ENCODE assay signal across 25 cellular contexts in the genomic region with DNA sequence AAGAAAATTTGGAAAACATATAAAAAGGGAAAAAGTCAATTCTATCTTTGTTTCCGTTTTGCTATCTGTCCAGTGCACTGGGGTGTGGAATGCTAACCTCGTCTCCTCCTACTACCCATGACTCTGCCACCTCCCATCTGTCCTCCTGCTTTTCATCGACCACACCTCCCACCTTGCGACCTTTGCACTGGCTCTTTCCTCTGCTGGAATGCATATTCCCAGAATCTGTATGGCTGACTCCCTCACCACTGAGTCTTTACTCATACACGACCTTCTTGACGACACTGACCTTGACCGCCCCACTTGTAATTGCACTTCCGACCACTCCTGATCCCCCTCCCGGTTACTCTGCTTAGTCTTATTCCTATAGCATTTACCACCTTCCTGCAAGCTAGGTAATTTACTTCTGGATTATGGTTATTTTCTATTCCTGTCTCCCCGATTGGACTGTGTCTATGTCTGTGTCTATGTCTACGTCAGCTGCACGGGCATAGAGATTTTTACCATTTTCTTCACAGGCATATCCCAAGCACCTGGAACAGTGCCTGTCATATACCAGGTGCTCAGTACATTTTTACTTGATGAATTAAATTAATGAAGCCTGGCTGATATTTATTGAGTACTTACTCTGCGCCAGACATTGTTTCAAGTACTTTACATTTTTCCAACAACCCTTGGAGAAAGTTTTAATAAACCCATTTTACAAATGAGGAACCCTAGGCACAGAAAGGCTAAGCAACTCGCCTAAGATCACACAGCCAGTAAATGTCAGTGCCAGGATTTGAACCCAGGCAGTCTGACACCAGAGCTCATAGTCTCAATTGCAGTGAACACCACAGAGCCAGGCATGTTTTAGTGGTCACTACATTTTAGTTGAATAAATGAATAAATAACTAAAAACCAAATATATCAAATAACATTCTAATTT. TPM values are rescaled to one million over a fixed set of nuclear protein-coding genes. Genes with fewer than 3 reads are reported as not detected.
"Had no signal": no experiment of that assay in that cellular context is flagged by ENCODE, and none has a peak within 500 bp of the region (broad histone marks: within the 10 kb centered on the region; RNA-seq: fewer than 3 reads in every experiment).

No MANE protein-coding gene starts in this region.

- H3K27ac Mint-ChIP-seq: activated CD4-positive, alpha-beta T cell treated with anti-CD3 and anti-CD28 coated beads, Interleukin-2, amount 10 ng/mL, durations not matched to agents 7 days and 5 days; nephron progenitor cell; stimulated activated memory B cell treated with anti-CD40 and anti-IgM and Interleukin-4, amounts not matched to agents 10 μg/mL and 1 μg/mL and 100 μg/mL, for 72 hours; T-helper 2 cell treated with Interferon-gamma antibody and Interleukin-4, amounts not matched to agents 5 μg/mL and 100 μg/mL, for 36 hours had no signal

- DNase-seq: activated CD4-positive, alpha-beta T cell treated with anti-CD3 and anti-CD28 coated beads, Interleukin-2, amount 10 ng/mL, durations not matched to agents 7 days and 5 days; activated CD8-positive, alpha-beta memory T cell treated with anti-CD3 and anti-CD28 coated beads for 24 hours; activated CD8-positive, alpha-beta memory T cell treated with anti-CD3 and anti-CD28 coated beads, Interleukin-2, amount 50 U/mL, for 48 hours; activated effector memory CD4-positive, alpha-beta T cell treated with Interleukin-2 at 50 U/mL for 16 hours; activated naive CD4-positive, alpha-beta T cell treated with anti-CD3 and anti-CD28 coated beads, Interleukin-2, amount 50 U/mL, for 16 hours; activated T-cell treated with anti-CD3 and anti-CD28 coated beads, Interleukin-2, amount 50 U/mL, for 48 hours; aorta; cortex of kidney; effector CD4-positive, alpha-beta T cell; gastrocnemius medialis; head of caudate nucleus; nephron progenitor cell; nucleus accumbens; sigmoid colon; spleen; stimulated activated CD4-positive, alpha-beta T cell treated with anti-CD3 and anti-CD28 coated beads, Interleukin-4, amount 100 ng/mL, for 4 hours; testis; upper lobe of right lung had no signal

- H3K27ac ChIP-seq: gastrocnemius medialis, sigmoid colon, spleen, testis, upper lobe of right lung had no signal

- H3K36me3 ChIP-seq: gastrocnemius medialis, sigmoid colon, spleen, upper lobe of right lung had no signal

- H3K4me3 Mint-ChIP-seq: activated CD4-positive, alpha-beta T cell treated with anti-CD3 and anti-CD28 coated beads, Interleukin-2, amount 10 ng/mL, durations not matched to agents 7 days and 5 days; central memory CD8-positive, alpha-beta T cell; nephron progenitor cell; stimulated activated memory B cell treated with anti-CD40 and anti-IgM and Interleukin-4, amounts not matched to agents 10 μg/mL and 1 μg/mL and 100 μg/mL, for 72 hours; T-helper 2 cell treated with Interferon-gamma antibody and Interleukin-4, amounts not matched to agents 5 μg/mL and 100 μg/mL, for 36 hours had no signal

- H3K4me1 Mint-ChIP-seq: central memory CD8-positive, alpha-beta T cell; nephron progenitor cell; stimulated activated memory B cell treated with anti-CD40 and anti-IgM and Interleukin-4, amounts not matched to agents 10 μg/mL and 1 μg/mL and 100 μg/mL, for 72 hours had no signal

- ATAC-seq: activated CD4-positive, CD25-positive, alpha-beta regulatory T cell treated with anti-CD3 and anti-CD28 coated beads, Interleukin-2, amount 50 U/mL, for 24 hours; esophagus mucosa; gastrocnemius medialis; stimulated activated memory B cell treated with anti-CD40 and anti-IgM and Interleukin-4, amounts not matched to agents 10 μg/mL and 1 μg/mL and 100 μg/mL, for 72 hours; upper lobe of right lung had no signal

- H3K9me3 Mint-ChIP-seq: activated CD4-positive, alpha-beta T cell treated with anti-CD3 and anti-CD28 coated beads, Interleukin-2, amount 10 ng/mL, durations not matched to agents 7 days and 5 days had no signal

- H3K9me3 ChIP-seq: gastrocnemius medialis, testis, upper lobe of right lung had no signal

- H3K4me1 ChIP-seq: gastrocnemius medialis, sigmoid colon, testis, upper lobe of right lung had no signal

- H3K27me3 ChIP-seq: testis had no signal

- H3K4me3 ChIP-seq: gastrocnemius medialis, sigmoid colon, spleen, testis, upper lobe of right lung had no signal

RNA-seq across cellular contexts. Expression of a gene that starts 54.0 kb away (rescaled TPM):
- total RNA-seq: activated CD4-positive, alpha-beta T cell treated with anti-CD3 and anti-CD28 coated beads, Interleukin-2, amount 10 ng/mL, durations not matched to agents 7 days and 5 days; esophagus mucosa; gastrocnemius medialis; kidney epithelial cell; mesenteric fat pad; sigmoid colon; upper lobe of right lung had no signal
